ENCODE assay signal across 1 cellular context in genomic region chr11:1574256-1575242, GRCh38.
TF ChIP-seq lines count a peak whose summit lies in the region.

No MANE protein-coding gene starts in this region.

TF ChIP-seq in HEK293, 187 proteins besides CTCF, POLR2A, EP300 and RAD21 (continued from another document):
- TF ChIP-seq TSHZ1 (tag by site-specific recombination; IDR thresholded peaks at IDR 0.05; ENCODE audit: borderline replicate concordance) (no peak), GLIS2 (tag by site-specific recombination; IDR thresholded peaks at IDR 0.05) (peak; percentile 73), ZNF350 (tag by site-specific recombination; IDR thresholded peaks at IDR 0.05) (no peak), ZNF558 (tag by site-specific recombination; IDR thresholded peaks at IDR 0.05) (no peak), ZBTB49 (tag by site-specific recombination; IDR thresholded peaks at IDR 0.05; ENCODE audit: low read depth) (no peak), SP2 (tag by site-specific recombination; IDR thresholded peaks at IDR 0.05) (peak; percentile 25), ZNF548 (tag by site-specific recombination; IDR thresholded peaks at IDR 0.05) (no peak), ZBTB26 (tag by site-specific recombination; optimal IDR thresholded peaks at IDR 0.05) (peak; percentile 48), ZBTB8A (tag by site-specific recombination; IDR thresholded peaks at IDR 0.05) (0 out of 2 replicates have a peak, but pooled peaks have one; percentile 6), ZNF561 (tag by site-specific recombination; IDR thresholded peaks at IDR 0.05; ENCODE audit: borderline replicate concordance) (no peak), GLIS1 (tag by site-specific recombination; IDR thresholded peaks at IDR 0.05) (peak; percentile 99), PRDM1 (tag by site-specific recombination; IDR thresholded peaks at IDR 0.05) (no peak), ZNF423 (tag by site-specific recombination; IDR thresholded peaks at IDR 0.05) (peak; percentile 84), ZNF624 (tag by site-specific recombination; IDR thresholded peaks at IDR 0.05) (no peak), ZNF555 (tag by site-specific recombination; conservative IDR thresholded peaks at IDR 0.05) (no peak), ZNF660 (tag by site-specific recombination; IDR thresholded peaks at IDR 0.05) (no peak), WT1 (tag by site-specific recombination; IDR thresholded peaks at IDR 0.05) (peak; percentile 20; the same call in 1 of the 2 replicates), ZNF26 (tag by site-specific recombination; IDR thresholded peaks at IDR 0.05) (no peak), ZIC2 (tag by site-specific recombination; IDR thresholded peaks at IDR 0.05) (peak; percentile 79)
- TF ChIP-seq, protein P1, sequence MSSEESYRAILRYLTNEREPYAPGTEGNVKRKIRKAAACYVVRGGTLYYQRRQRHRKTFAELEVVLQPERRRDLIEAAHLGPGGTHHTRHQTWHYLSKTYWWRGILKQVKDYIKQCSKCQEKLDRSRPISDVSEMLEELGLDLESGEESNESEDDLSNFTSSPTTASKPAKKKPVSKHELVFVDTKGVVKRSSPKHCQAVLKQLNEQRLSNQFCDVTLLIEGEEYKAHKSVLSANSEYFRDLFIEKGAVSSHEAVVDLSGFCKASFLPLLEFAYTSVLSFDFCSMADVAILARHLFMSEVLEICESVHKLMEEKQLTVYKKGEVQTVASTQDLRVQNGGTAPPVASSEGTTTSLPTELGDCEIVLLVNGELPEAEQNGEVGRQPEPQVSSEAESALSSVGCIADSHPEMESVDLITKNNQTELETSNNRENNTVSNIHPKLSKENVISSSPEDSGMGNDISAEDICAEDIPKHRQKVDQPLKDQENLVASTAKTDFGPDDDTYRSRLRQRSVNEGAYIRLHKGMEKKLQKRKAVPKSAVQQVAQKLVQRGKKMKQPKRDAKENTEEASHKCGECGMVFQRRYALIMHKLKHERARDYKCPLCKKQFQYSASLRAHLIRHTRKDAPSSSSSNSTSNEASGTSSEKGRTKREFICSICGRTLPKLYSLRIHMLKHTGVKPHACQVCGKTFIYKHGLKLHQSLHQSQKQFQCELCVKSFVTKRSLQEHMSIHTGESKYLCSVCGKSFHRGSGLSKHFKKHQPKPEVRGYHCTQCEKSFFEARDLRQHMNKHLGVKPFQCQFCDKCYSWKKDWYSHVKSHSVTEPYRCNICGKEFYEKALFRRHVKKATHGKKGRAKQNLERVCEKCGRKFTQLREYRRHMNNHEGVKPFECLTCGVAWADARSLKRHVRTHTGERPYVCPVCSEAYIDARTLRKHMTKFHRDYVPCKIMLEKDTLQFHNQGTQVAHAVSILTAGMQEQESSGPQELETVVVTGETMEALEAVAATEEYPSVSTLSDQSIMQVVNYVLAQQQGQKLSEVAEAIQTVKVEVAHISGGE (tag by site-specific recombination; conservative IDR thresholded peaks at IDR 0.05; ENCODE audit: low read depth) = no peak
- TF ChIP-seq, protein P2, sequence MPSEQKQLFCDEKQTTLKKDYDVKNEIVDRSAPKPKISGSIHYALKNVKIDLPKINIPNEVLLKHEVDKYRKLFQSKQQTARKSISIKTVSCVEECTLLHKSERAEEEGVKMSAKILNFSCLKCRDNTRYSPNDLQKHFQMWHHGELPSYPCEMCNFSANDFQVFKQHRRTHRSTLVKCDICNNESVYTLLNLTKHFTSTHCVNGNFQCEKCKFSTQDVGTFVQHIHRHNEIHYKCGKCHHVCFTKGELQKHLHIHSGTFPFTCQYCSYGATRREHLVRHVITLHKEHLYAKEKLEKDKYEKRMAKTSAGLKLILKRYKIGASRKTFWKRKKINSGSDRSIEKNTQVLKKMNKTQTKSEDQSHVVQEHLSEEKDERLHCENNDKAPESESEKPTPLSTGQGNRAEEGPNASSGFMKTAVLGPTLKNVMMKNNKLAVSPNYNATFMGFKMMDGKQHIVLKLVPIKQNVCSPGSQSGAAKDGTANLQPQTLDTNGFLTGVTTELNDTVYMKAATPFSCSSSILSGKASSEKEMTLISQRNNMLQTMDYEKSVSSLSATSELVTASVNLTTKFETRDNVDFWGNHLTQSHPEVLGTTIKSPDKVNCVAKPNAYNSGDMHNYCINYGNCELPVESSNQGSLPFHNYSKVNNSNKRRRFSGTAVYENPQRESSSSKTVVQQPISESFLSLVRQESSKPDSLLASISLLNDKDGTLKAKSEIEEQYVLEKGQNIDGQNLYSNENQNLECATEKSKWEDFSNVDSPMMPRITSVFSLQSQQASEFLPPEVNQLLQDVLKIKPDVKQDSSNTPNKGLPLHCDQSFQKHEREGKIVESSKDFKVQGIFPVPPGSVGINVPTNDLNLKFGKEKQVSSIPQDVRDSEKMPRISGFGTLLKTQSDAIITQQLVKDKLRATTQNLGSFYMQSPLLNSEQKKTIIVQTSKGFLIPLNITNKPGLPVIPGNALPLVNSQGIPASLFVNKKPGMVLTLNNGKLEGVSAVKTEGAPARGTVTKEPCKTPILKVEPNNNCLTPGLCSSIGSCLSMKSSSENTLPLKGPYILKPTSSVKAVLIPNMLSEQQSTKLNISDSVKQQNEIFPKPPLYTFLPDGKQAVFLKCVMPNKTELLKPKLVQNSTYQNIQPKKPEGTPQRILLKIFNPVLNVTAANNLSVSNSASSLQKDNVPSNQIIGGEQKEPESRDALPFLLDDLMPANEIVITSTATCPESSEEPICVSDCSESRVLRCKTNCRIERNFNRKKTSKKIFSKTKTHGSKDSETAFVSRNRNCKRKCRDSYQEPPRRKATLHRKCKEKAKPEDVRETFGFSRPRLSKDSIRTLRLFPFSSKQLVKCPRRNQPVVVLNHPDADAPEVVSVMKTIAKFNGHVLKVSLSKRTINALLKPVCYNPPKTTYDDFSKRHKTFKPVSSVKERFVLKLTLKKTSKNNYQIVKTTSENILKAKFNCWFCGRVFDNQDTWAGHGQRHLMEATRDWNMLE (tag by site-specific recombination; conservative IDR thresholded peaks at IDR 0.05; ENCODE audit: low read depth) = no peak
- TF ChIP-seq, protein P3, sequence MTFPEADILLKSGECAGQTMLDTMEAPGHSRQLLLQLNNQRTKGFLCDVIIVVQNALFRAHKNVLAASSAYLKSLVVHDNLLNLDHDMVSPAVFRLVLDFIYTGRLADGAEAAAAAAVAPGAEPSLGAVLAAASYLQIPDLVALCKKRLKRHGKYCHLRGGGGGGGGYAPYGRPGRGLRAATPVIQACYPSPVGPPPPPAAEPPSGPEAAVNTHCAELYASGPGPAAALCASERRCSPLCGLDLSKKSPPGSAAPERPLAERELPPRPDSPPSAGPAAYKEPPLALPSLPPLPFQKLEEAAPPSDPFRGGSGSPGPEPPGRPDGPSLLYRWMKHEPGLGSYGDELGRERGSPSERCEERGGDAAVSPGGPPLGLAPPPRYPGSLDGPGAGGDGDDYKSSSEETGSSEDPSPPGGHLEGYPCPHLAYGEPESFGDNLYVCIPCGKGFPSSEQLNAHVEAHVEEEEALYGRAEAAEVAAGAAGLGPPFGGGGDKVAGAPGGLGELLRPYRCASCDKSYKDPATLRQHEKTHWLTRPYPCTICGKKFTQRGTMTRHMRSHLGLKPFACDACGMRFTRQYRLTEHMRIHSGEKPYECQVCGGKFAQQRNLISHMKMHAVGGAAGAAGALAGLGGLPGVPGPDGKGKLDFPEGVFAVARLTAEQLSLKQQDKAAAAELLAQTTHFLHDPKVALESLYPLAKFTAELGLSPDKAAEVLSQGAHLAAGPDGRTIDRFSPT (tag by site-specific recombination; IDR thresholded peaks at IDR 0.05) = peak; percentile 83
TF ChIP-seq in HEK293: peak in this region for 9.
